Comparison of ENCODE assay signal across 8 cellular contexts in the genomic region with DNA sequence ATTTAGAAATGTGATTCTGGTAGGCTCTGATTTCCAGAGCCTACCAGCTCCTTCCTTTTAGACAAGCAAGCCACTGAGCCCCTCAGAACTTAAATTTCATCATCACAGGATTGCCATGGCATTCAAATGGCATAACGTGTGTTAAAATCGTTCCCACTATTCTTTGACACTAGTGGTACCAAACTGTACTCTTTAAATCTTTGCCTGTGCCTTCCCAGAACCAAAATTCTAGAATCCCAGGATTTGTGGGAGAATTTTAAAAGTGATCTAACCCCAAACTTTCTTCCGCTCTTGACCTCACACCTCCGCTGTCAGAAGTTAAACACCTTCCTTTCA. TPM values are rescaled to one million over a fixed set of nuclear protein-coding genes. Genes with fewer than 3 reads are reported as not detected.
DNase-seq lines count a peak whose midpoint lies in the region; ATAC-seq and TF ChIP-seq lines count a peak whose summit lies in the region.

No MANE protein-coding gene starts in this region.

- peaks cover 4% of the 10 kb centered on the region for H3K27me3 Mint-ChIP-seq in neural crest cell (ENCODE audit: low read depth)

- intact Hi-C loops in lower leg skin (cut with DNase I; ENCODE audit: low total_unique reads): no loop called here

- H3K27me3 ChIP-seq in DOHH2 (ENCODE audit: control insufficient read depth, low read length) (no peaks in the 10 kb centered on the region), HUES48 (ENCODE audit: control insufficient read depth, insufficient read depth, low read length) (no peaks in the 10 kb centered on the region)

- H3K4me3 ChIP-seq in DOHH2 (ENCODE audit: low read length): peak overlapping the region; percentile 89
- peak overlapping the region; percentile 93 for H3K4me3 ChIP-seq in HUES48 (ENCODE audit: low read depth, low read length)
- peak overlapping the region; percentile 78 for H3K4me3 ChIP-seq in choroid plexus epithelial cell (ENCODE audit: low read depth, low read length)
- no peak overlapping the region for H3K4me3 ChIP-seq in lower leg skin (ENCODE audit: low read depth, poor library complexity, severe bottlenecking)

- no peak for TF ChIP-seq CTCF in DOHH2 (IDR thresholded peaks at IDR 0.05; ENCODE audit: low read depth, low read length, poor library complexity, severe bottlenecking)
- TF ChIP-seq CTCF in choroid plexus epithelial cell (conservative IDR thresholded peaks at IDR 0.05; ENCODE audit: low read depth, low read length): no peak
- no peak for TF ChIP-seq CTCF in neural crest cell (conservative IDR thresholded peaks at IDR 0.05)
- no peak for TF ChIP-seq CTCF in lower leg skin (IDR thresholded peaks at IDR 0.05)

- H3K27ac ChIP-seq in DOHH2 (ENCODE audit: low read depth, low read length) (no peak overlapping the region), HUES48 (ENCODE audit: low read depth, low read length) (peak overlapping the region; percentile 44)

- H3K36me3 ChIP-seq in DOHH2 (ENCODE audit: control insufficient read depth, low read length) (peaks cover 25% of the 10 kb centered on the region), HUES48 (ENCODE audit: control insufficient read depth, insufficient read depth, low read length) (peaks cover 24% of the 10 kb centered on the region)

- H3K9me3 Mint-ChIP-seq in neural crest cell: no peaks in the 10 kb centered on the region

- WGBS in lower leg skin, 2 donors: 53 to 54% methylated on average over 4 of the region's 4 CpGs

- no peak for TF ChIP-seq POLR2A in lower leg skin (IDR thresholded peaks at IDR 0.05)

- H3K9me3 ChIP-seq in DOHH2 (ENCODE audit: control insufficient read depth, insufficient read depth, low read length): no peaks in the 10 kb centered on the region
- H3K9me3 ChIP-seq in HUES48 (ENCODE audit: control insufficient read depth, insufficient read depth, low read length): no peaks in the 10 kb centered on the region

- H3K4me3 Mint-ChIP-seq in neural crest cell: peak overlapping the region; percentile 94

- peaks cover 4% of the 10 kb centered on the region for H3K36me3 Mint-ChIP-seq in neural crest cell (ENCODE audit: low read depth)

- H3K9me2 ChIP-seq in DOHH2 (replicated peaks; ENCODE audit: control insufficient read depth, low read length): no peaks in the 10 kb centered on the region

- no peaks in the 10 kb centered on the region for H4K20me1 ChIP-seq in DOHH2 (ENCODE audit: control insufficient read depth, insufficient read depth, low read depth, low read length)

- peaks cover 22% of the 10 kb centered on the region for H3K4me1 Mint-ChIP-seq in neural crest cell

- H3F3A ChIP-seq in DOHH2 (ENCODE audit: control insufficient read depth, insufficient read depth): 0 out of 2 replicates have a peak, but pooled peaks cover 3% of the 10 kb centered on the region

- H3K79me2 ChIP-seq in DOHH2 (ENCODE audit: control insufficient read depth, low read length): peaks cover 27% of the 10 kb centered on the region

- peak overlapping the region; percentile 82 for H3K4me2 ChIP-seq in DOHH2 (ENCODE audit: low read length)

- no peak overlapping the region for H3K9ac ChIP-seq in HUES48 (ENCODE audit: low read depth, low read length)

- H3K4me1 ChIP-seq in DOHH2 (ENCODE audit: control insufficient read depth, low read length): peaks cover 16% of the 10 kb centered on the region
- peaks cover 13% of the 10 kb centered on the region for H3K4me1 ChIP-seq in HUES48 (ENCODE audit: control insufficient read depth, insufficient read depth, low read length)

- no peak for DNase-seq in choroid plexus epithelial cell (ENCODE audit: low read depth)
- no peak for DNase-seq in neural crest cell (ENCODE audit: low read depth, low spot score)
- no peak for DNase-seq in dermis blood vessel endothelial cell
- no peak for DNase-seq in NAMALWA (ENCODE audit: low spot score)
- DNase-seq in lower leg skin (ENCODE audit: low spot score in 2 of 2): no peak

- peak overlapping the region; percentile 93 for H3K27ac Mint-ChIP-seq in neural crest cell (ENCODE audit: unreplicated experiment)

- no peak for ATAC-seq in GM21360 (IDR thresholded peaks at IDR 0.05; ENCODE audit: unreplicated experiment)

RNA-seq across cellular contexts. Expression of gene INTS2, which starts 0.3 kb away (rescaled TPM):
- total RNA-seq in neural crest cell: 25.4 and 25.9 TPM in 2 replicates
- 20.3 and 22.9 TPM in 2 replicates for total RNA-seq in dermis blood vessel endothelial cell
- total RNA-seq in lower leg skin: 10 to 100 TPM in 1 of 4 donors, 1 to 10 TPM in 3; 6.8 to 11.4 (median 9.2) TPM
